ENCODE assay signal across 12 cellular contexts in the genomic region with DNA sequence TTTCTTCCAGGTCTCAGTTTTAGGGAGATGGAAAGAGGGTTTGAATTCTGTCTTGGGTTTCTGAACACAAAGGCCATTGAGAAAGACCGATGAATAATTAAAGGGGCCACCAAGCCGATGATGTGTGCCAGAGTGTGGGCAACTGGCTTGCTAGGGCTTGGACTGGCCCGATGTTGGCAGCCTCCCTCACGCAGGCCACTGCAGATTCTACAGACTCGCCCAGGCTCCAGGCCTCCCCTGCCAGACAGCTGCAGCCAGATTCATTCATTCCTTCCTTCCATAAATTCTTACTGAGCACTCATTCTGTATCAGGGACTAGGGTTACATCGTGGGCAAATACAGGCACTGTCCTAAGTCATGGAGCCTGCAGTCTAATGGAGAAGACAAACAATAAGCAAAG. TPM values are rescaled to one million over a fixed set of nuclear protein-coding genes. Genes with fewer than 3 reads are reported as not detected.
DNase-seq lines count a peak whose midpoint lies in the region; ATAC-seq and TF ChIP-seq lines count a peak whose summit lies in the region.
"Had no signal": no experiment of that assay in that cellular context is flagged by ENCODE, and none has a peak within 500 bp of the region (broad histone marks: within the 10 kb centered on the region; RNA-seq: fewer than 3 reads in every experiment).

No MANE protein-coding gene starts in this region.

- H3K36me3 ChIP-seq in cardiac muscle cell (no peaks in the 10 kb centered on the region), brain microvascular endothelial cell (replicated peaks) (peaks cover 14% of the 10 kb centered on the region), tibial artery (no peaks in the 10 kb centered on the region), lower lobe of right lung (no peaks in the 10 kb centered on the region)

- DNase-seq in cardiac muscle cell (ENCODE audit: low read depth in 1 of 2, low spot score in 1 of 2), result no peak
- DNase-seq in Right ventricle myocardium superior, result no peak
- DNase-seq in brain microvascular endothelial cell, result no peak
- peak; percentile 6 for DNase-seq in midbrain (lab: John Stamatoyannopoulos, UW)
- no peak for DNase-seq in tibial artery
- no peak for DNase-seq in lower lobe of right lung
- DNase-seq in DMS114 treated with DMSO at 0.1 percent for 48 hours (lab: John Stamatoyannopoulos, UW; ENCODE audit: unreplicated experiment), result no peak
- DNase-seq: activated CD4-positive, alpha-beta T cell treated with anti-CD3 and anti-CD28 coated beads, Interleukin-2, amount 10 ng/mL, durations not matched to agents 24 days and 14 days; central memory CD4-positive, alpha-beta T cell; DND-41; mucosa of descending colon had no signal

- intact Hi-C loops in Right ventricle myocardium superior (cut with DNase I), result loop anchor here (5.0 kb wide), 1 partner anchor 33 kb away; a partner anchor contains a TSS
- intact Hi-C loops in tibial artery (cut with DNase I; ENCODE audit: low total_unique reads), result loop anchor here (5.0 kb wide), 1 partner anchor 33 kb away; a partner anchor contains a TSS
- intact Hi-C loops in lower lobe of right lung (cut with DNase I), result no loop called here

- H3K4me3 ChIP-seq in cardiac muscle cell (no peak overlapping the region), brain microvascular endothelial cell (ENCODE audit: low read depth, low read length) (no peak overlapping the region), tibial artery (no peak overlapping the region), lower lobe of right lung (no peak overlapping the region)
- H3K4me3 ChIP-seq: mucosa of descending colon had no signal

- H3K27ac ChIP-seq in cardiac muscle cell (peak overlapping the region; percentile 75), brain microvascular endothelial cell (peak overlapping the region; percentile 90), tibial artery (peak overlapping the region; percentile 97 to 100), lower lobe of right lung (no peak overlapping the region)

- no peaks in the 10 kb centered on the region for H3K27me3 ChIP-seq in cardiac muscle cell
- no peaks in the 10 kb centered on the region for H3K27me3 ChIP-seq in brain microvascular endothelial cell (replicated peaks)
- no peaks in the 10 kb centered on the region for H3K27me3 ChIP-seq in tibial artery
- H3K27me3 ChIP-seq in lower lobe of right lung (ENCODE audit: low read depth), result no peaks in the 10 kb centered on the region

- H3K4me1 ChIP-seq in cardiac muscle cell (ENCODE audit: low read depth) (peaks cover 58% of the 10 kb centered on the region), tibial artery (peaks cover 28 to 100% (median 97%) of the 10 kb centered on the region in 4 donors), lower lobe of right lung (peaks cover 87% of the 10 kb centered on the region)

- TF ChIP-seq CTCF in cardiac muscle cell (IDR thresholded peaks at IDR 0.05; ENCODE audit: low read depth, low read length) (no peak), brain microvascular endothelial cell (IDR thresholded peaks at IDR 0.05; ENCODE audit: low read depth, low read length, missing control alignments) (no peak), tibial artery (IDR thresholded peaks at IDR 0.05) (no peak), lower lobe of right lung (IDR thresholded peaks at IDR 0.05) (no peak)

- in situ Hi-C loops in brain microvascular endothelial cell (cut with HindIII; ENCODE audit: low pct_ligation_motif_present, low sequenced_read_pairs), result no loop called here

- no peaks in the 10 kb centered on the region for H3K9me3 ChIP-seq in cardiac muscle cell (ENCODE audit: low read depth)
- no peaks in the 10 kb centered on the region for H3K9me3 ChIP-seq in tibial artery
- no peaks in the 10 kb centered on the region for H3K9me3 ChIP-seq in lower lobe of right lung
- H3K9me3 ChIP-seq: mucosa of descending colon had no signal

- ATAC-seq in Right ventricle myocardium superior (ENCODE audit: poor library complexity) (no peak), lower lobe of right lung (no peak), GM21447 (IDR thresholded peaks at IDR 0.05; ENCODE audit: unreplicated experiment) (no peak)
- ATAC-seq: mucosa of descending colon had no signal

RNA-seq across cellular contexts. Expression of a gene that starts 34.9 kb away (rescaled TPM):
- total RNA-seq in cardiac muscle cell (167 and 169 TPM in 2 replicates), Right ventricle myocardium superior (92.5 TPM), lower lobe of right lung (124 TPM)
- 171 and 202 TPM in 2 replicates for polyA plus RNA-seq in cardiac muscle cell
